8 cellular contexts compared by ENCODE assay signal in genomic region chr1:21508580-21509350, GRCh38. TPM values are rescaled to one million over a fixed set of nuclear protein-coding genes. Genes with fewer than 3 reads are reported as not detected.
A peak's percentile ranks its signal among the peaks of the same experiment; 100 is the strongest.
DNase-seq lines count a peak whose midpoint lies in the region; ATAC-seq and TF ChIP-seq lines count a peak whose summit lies in the region.

No MANE protein-coding gene starts in this region.

- H3K9ac ChIP-seq in BLaER1 (no peak overlapping the region), smooth muscle cell (ENCODE audit: low read depth) (no peak overlapping the region)

- H4K20me1 ChIP-seq in BLaER1, result peaks cover 2% of the 10 kb centered on the region; the same call in 1 of the 2 replicates
- no peaks in the 10 kb centered on the region for H4K20me1 ChIP-seq in smooth muscle cell (ENCODE audit: low read depth)

- no peaks in the 10 kb centered on the region for H3K79me2 ChIP-seq in smooth muscle cell (ENCODE audit: low read depth)

- H3K4me3 ChIP-seq in BLaER1, result no peak overlapping the region
- no peak overlapping the region for H3K4me3 ChIP-seq in HL-60 (replicated peaks; ENCODE audit: insufficient read depth, low read length)
- H3K4me3 ChIP-seq in ascending aorta, result peak overlapping the region; percentile 44 to 53
- peak overlapping the region; percentile 17 for H3K4me3 ChIP-seq in iPS-11a (ENCODE audit: low read depth, low read length)
- peak overlapping the region; percentile 44 for H3K4me3 ChIP-seq in smooth muscle cell

- no peak for ATAC-seq in HG02798 (IDR thresholded peaks at IDR 0.05; ENCODE audit: poor library complexity, unreplicated experiment)
- no peak for ATAC-seq in GM21825 (IDR thresholded peaks at IDR 0.05; ENCODE audit: unreplicated experiment)

- intact Hi-C loops in ascending aorta (cut with DNase I), result loop anchor here (2.0 kb wide), 1 partner anchor 150 kb away; no protein-coding TSS in a partner anchor

- peak overlapping the region; percentile 90 for H2AFZ ChIP-seq in smooth muscle cell (ENCODE audit: low read depth)

- no peaks in the 10 kb centered on the region for H3K36me3 ChIP-seq in BLaER1
- no peaks in the 10 kb centered on the region for H3K36me3 ChIP-seq in ascending aorta
- no peaks in the 10 kb centered on the region for H3K36me3 ChIP-seq in smooth muscle cell (ENCODE audit: low read depth)

- H3K27me3 ChIP-seq in BLaER1 (peaks cover 29% of the 10 kb centered on the region), HL-60 (ENCODE audit: insufficient read depth, poor library complexity, severe bottlenecking) (peaks cover 31% of the 10 kb centered on the region), ascending aorta (peaks cover 9% of the 10 kb centered on the region), smooth muscle cell (ENCODE audit: low read depth) (peaks cover 20% of the 10 kb centered on the region)

- DNase-seq in HL-60 (ENCODE audit: low read depth in 1 of 2, low spot score in 1 of 2), result peak; percentile 24 to 34
- DNase-seq in T follicular helper cell (ENCODE audit: low read depth), result peak; percentile 49
- DNase-seq in ascending aorta (ENCODE audit: low spot score in 2 of 2), result no peak
- DNase-seq in smooth muscle cell (lab: John Stamatoyannopoulos, UW; ENCODE audit: unreplicated experiment), result peak; percentile 31

- WGBS in smooth muscle cell (ENCODE audit: low lambda C conversion rate), result 16% methylated on average over 23 of the region's 45 CpGs

- H3F3A ChIP-seq in smooth muscle cell (ENCODE audit: low read depth), result peaks cover 15% of the 10 kb centered on the region

- TF ChIP-seq CTCF in HL-60 (IDR thresholded peaks at IDR 0.05; ENCODE audit: insufficient read depth, low read length) (no peak), ascending aorta (IDR thresholded peaks at IDR 0.05) (peak; percentile 16 to 46 (median 42)), smooth muscle cell (IDR thresholded peaks at IDR 0.05; ENCODE audit: borderline replicate concordance, insufficient read depth, poor library complexity, severe bottlenecking) (peak; percentile 51)

- no peak overlapping the region for H3K27ac ChIP-seq in BLaER1
- H3K27ac ChIP-seq in HL-60 (replicated peaks), result no peak overlapping the region
- no peak overlapping the region for H3K27ac ChIP-seq in ascending aorta
- H3K27ac ChIP-seq in smooth muscle cell (ENCODE audit: low read depth), result no peak overlapping the region

- H3K4me1 ChIP-seq in BLaER1 (peaks cover 13% of the 10 kb centered on the region), ascending aorta (peaks cover 4 to 5% of the 10 kb centered on the region in 2 donors), smooth muscle cell (ENCODE audit: low read depth) (peaks cover 19% of the 10 kb centered on the region)

- H3K4me2 ChIP-seq in BLaER1 (peak overlapping the region; percentile 45), smooth muscle cell (peak overlapping the region; percentile 93)

- H3K9me3 ChIP-seq in BLaER1 (no peaks in the 10 kb centered on the region), ascending aorta (no peaks in the 10 kb centered on the region), smooth muscle cell (replicated peaks; ENCODE audit: low read depth) (no peaks in the 10 kb centered on the region)

RNA-seq across cellular contexts. Expression of gene ALPL, which starts 0.5 kb away (rescaled TPM):
- total RNA-seq in ascending aorta, result 35.3 TPM
- total RNA-seq in smooth muscle cell, result 4.6 and 5.4 TPM in 2 replicates
- polyA plus RNA-seq in smooth muscle cell, result 8.3 and 10.3 TPM in 2 replicates

Comparison
In these comparisons a context has a peak if more than half of its experiments do, and no peak if none do; other contexts are left out.
1. H3K4me3 ChIP-seq: peak in ascending aorta (2 of 2), iPS-11a (single experiment) and smooth muscle cell (single experiment); none in BLaER1 (single experiment) and HL-60 (single experiment).
2. DNase-seq: peak in HL-60 (2 of 2), T follicular helper cell (single experiment) and smooth muscle cell (single experiment); none in ascending aorta (0 of 2).